In genomic region chr12:24742378-24742777, GRCh38 we compare ENCODE assay signal across 10 cellular contexts.
DNase-seq lines count a peak whose midpoint lies in the region; ATAC-seq, FAIRE-seq and TF ChIP-seq lines count a peak whose summit lies in the region.
"Had no signal": no experiment of that assay in that cellular context is flagged by ENCODE, and none has a peak within 500 bp of the region (broad histone marks: within the 10 kb centered on the region; RNA-seq: fewer than 3 reads in every experiment).

No MANE protein-coding gene starts in this region.

- no peaks in the 10 kb centered on the region for H3K9me3 ChIP-seq in Loucy (ENCODE audit: insufficient read depth, low read depth, low read length)
- no peaks in the 10 kb centered on the region for H3K9me3 ChIP-seq in CD4-positive, alpha-beta memory T cell (ENCODE audit: control insufficient read depth in 1 of 2, low read length in 2 of 2)
- no peaks in the 10 kb centered on the region for H3K9me3 ChIP-seq in ovary

- H3K79me2 ChIP-seq in Loucy (ENCODE audit: insufficient read depth, low read length): no peaks in the 10 kb centered on the region

- H3K4me3 Mint-ChIP-seq in CD4-positive, alpha-beta memory T cell: no peak overlapping the region
- H3K4me3 Mint-ChIP-seq: activated naive CD4-positive, alpha-beta T cell treated with anti-CD3 and anti-CD28 coated beads, Interleukin-2, amount 50 U/mL, for 24 hours had no signal

- no peaks in the 10 kb centered on the region for H3F3A ChIP-seq in Loucy (ENCODE audit: low read depth)

- POLR2A ChIA-PET in CD4-positive, alpha-beta memory T cell (lab: Charles Lee; ENCODE audit: partially characterized antibody): no interaction called here

- no peaks in the 10 kb centered on the region for H4K20me1 ChIP-seq in Loucy (ENCODE audit: insufficient read depth, low read length, poor library complexity, severe bottlenecking)

- intact Hi-C loops in left ventricle myocardium superior (cut with micrococcal nuclease): no loop called here
- intact Hi-C loops in CD4-positive, alpha-beta memory T cell (cut with micrococcal nuclease): no loop called here
- intact Hi-C loops in ovary (cut with DNase I): no loop called here

- DNase-seq in left ventricle myocardium superior: peak; percentile 29
- DNase-seq in CD4-positive, alpha-beta memory T cell: no peak
- DNase-seq in HK-2 (ENCODE audit: unreplicated experiment): no peak
- no peak for DNase-seq in ovary
- no peak for DNase-seq in urothelium cell line (ENCODE audit: low spot score)

- H3K27me3 ChIP-seq in Loucy (ENCODE audit: insufficient read depth, low read length, poor library complexity, severe bottlenecking) (no peaks in the 10 kb centered on the region), ovary (no peaks in the 10 kb centered on the region)
- no peaks in the 10 kb centered on the region for H3K27me3 ChIP-seq in CD4-positive, alpha-beta memory T cell (ENCODE audit: insufficient read depth, low read length)

- H3K27me3 Mint-ChIP-seq in CD4-positive, alpha-beta memory T cell: no peaks in the 10 kb centered on the region
- H3K27me3 Mint-ChIP-seq: activated naive CD4-positive, alpha-beta T cell treated with anti-CD3 and anti-CD28 coated beads, Interleukin-2, amount 50 U/mL, for 24 hours had no signal

- no peak for TF ChIP-seq EP300 in ovary (IDR thresholded peaks at IDR 0.05)

- ATAC-seq in GM18508 (IDR thresholded peaks at IDR 0.05; ENCODE audit: insufficient read depth, unreplicated experiment) (peak; percentile 69), GM21619 (IDR thresholded peaks at IDR 0.05; ENCODE audit: unreplicated experiment) (peak; percentile 81), left ventricle myocardium superior (peak; percentile 71)

- H3K4me1 Mint-ChIP-seq in CD4-positive, alpha-beta memory T cell: peaks cover 10 to 15% (median 11%) of the 10 kb centered on the region in 4 donors
- H3K4me1 Mint-ChIP-seq: activated naive CD4-positive, alpha-beta T cell treated with anti-CD3 and anti-CD28 coated beads, Interleukin-2, amount 50 U/mL, for 24 hours had no signal

- CTCF ChIA-PET in CD4-positive, alpha-beta memory T cell (lab: Charles Lee; ENCODE audit: partially characterized antibody): no interaction called here

- peaks cover 43% of the 10 kb centered on the region for H3K4me1 ChIP-seq in Loucy (ENCODE audit: insufficient read depth, low read length, poor library complexity, severe bottlenecking)
- H3K4me1 ChIP-seq in CD4-positive, alpha-beta memory T cell (ENCODE audit: insufficient read depth, low read length): peaks cover 11% of the 10 kb centered on the region
- peaks cover 1% of the 10 kb centered on the region for H3K4me1 ChIP-seq in ovary (ENCODE audit: insufficient read depth)

- no peaks in the 10 kb centered on the region for H3K36me3 Mint-ChIP-seq in CD4-positive, alpha-beta memory T cell
- H3K36me3 Mint-ChIP-seq: activated naive CD4-positive, alpha-beta T cell treated with anti-CD3 and anti-CD28 coated beads, Interleukin-2, amount 50 U/mL, for 24 hours had no signal

- H3K36me3 ChIP-seq in Loucy (ENCODE audit: insufficient read depth, low read length): no peaks in the 10 kb centered on the region
- no peaks in the 10 kb centered on the region for H3K36me3 ChIP-seq in CD4-positive, alpha-beta memory T cell (ENCODE audit: insufficient read depth, low read length)
- H3K36me3 ChIP-seq in ovary: no peaks in the 10 kb centered on the region

- no peak for FAIRE-seq in urothelium cell line (lab: Jason Lieb, UNC)
- FAIRE-seq: islet of Langerhans had no signal

- no peak for TF ChIP-seq CTCF in Loucy (conservative IDR thresholded peaks at IDR 0.05; ENCODE audit: low read length)
- TF ChIP-seq CTCF in ovary (IDR thresholded peaks at IDR 0.05): no peak

- TF ChIP-seq POLR2A in ovary (IDR thresholded peaks at IDR 0.05): no peak

- H3K9me2 ChIP-seq in Loucy (replicated peaks; ENCODE audit: low read depth, low read length): no peaks in the 10 kb centered on the region

- H3K9me3 Mint-ChIP-seq in CD4-positive, alpha-beta memory T cell: peaks cover 0 to 2% (median 0%) of the 10 kb centered on the region in 8 donors
- H3K9me3 Mint-ChIP-seq: activated naive CD4-positive, alpha-beta T cell treated with anti-CD3 and anti-CD28 coated beads, Interleukin-2, amount 50 U/mL, for 24 hours had no signal

- WGBS in ovary, 3 donors: 76 to 87% (median 79%) methylated on average over 5 of the region's 5 CpGs

- H3K4me3 ChIP-seq in Loucy (ENCODE audit: low read length, poor library complexity, severe bottlenecking) (no peak overlapping the region), ovary (no peak overlapping the region)
- no peak overlapping the region for H3K4me3 ChIP-seq in CD4-positive, alpha-beta memory T cell (ENCODE audit: low read length in 2 of 2)

- peak overlapping the region in 1 of 7 donors; percentile 60 for H3K27ac Mint-ChIP-seq in CD4-positive, alpha-beta memory T cell
- H3K27ac Mint-ChIP-seq: activated naive CD4-positive, alpha-beta T cell treated with anti-CD3 and anti-CD28 coated beads, Interleukin-2, amount 50 U/mL, for 24 hours had no signal

- H3K27ac ChIP-seq in CD4-positive, alpha-beta memory T cell (ENCODE audit: low read depth, low read length): no peak overlapping the region
- no peak overlapping the region for H3K27ac ChIP-seq in ovary

- H3K4me2 ChIP-seq in Loucy (ENCODE audit: low read depth, low read length, poor library complexity, severe bottlenecking): no peak overlapping the region

- H3K9ac ChIP-seq in Loucy (ENCODE audit: low read depth, low read length, poor library complexity, severe bottlenecking): no peak overlapping the region

- H2AFZ ChIP-seq in Loucy (ENCODE audit: low read length): peak overlapping the region; percentile 44; the same call in 1 of the 2 replicates
